In the genomic region with DNA sequence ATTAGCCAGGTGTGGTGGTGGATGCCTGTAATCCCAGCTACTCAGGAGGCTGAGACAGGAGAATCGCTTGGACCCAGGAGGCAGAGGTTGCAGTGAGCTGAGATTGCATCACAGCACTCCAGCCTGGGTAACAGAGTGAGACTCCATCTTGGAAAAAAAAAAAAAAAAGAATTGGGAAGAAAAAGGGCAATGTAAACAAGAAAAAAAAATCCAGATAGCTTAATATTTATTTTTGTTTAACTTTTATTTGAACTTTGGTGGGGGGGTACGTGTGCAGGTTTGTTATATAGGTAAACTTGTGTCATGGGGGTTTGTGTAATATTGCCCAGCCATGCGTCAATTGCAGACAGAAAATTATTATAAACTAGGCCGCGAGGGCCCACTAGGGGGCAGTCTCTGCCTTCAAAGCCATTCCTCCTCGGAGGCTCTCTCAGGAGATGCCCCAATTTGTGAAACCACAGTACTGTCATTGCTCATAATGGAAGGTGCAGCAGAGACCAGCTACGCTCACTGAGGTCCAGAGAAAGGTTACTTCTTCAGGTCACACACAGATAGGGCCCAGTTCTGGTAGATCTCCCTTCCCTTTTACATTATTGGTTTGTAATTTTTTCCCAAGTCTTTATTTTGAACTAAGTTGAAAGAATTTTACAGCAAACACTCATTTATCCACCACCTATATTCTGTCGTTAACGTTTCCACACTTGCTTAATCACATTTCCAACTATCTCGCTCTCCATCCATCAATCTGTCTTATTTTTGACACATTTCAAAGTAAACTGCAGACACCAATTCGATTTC, we compare ENCODE assay signal across 8 cellular contexts.
DNase-seq lines count a peak whose midpoint lies in the region; ATAC-seq and TF ChIP-seq lines count a peak whose summit lies in the region.

No MANE protein-coding gene starts in this region.

- no peaks in the 10 kb centered on the region for H3K36me3 Mint-ChIP-seq in glutamatergic neuron (ENCODE audit: unreplicated experiment)

- H3K4me2 ChIP-seq in KMS-11 = no peak overlapping the region

- POLR2A ChIA-PET in A673 (lab: Charles Lee; ENCODE audit: low non-redundant PET) = no interaction called here

- DNase-seq in A673 (ENCODE audit: low spot score) (peak; percentile 87), SJSA1 (ENCODE audit: low read depth in 1 of 2, low spot score in 2 of 2) (peak; percentile 52 to 58), glutamatergic neuron (peak; percentile 86), prostate gland (ENCODE audit: low spot score) (peak; percentile 44), uterus (no peak)
- peak; percentile 72 for DNase-seq in activated gamma-delta T cell treated with anti-CD3 and anti-CD28 coated beads, Interleukin-2, amount 50 U/mL, for 16 hours (ENCODE audit: low read depth)

- TF ChIP-seq CTCF in A673 (conservative IDR thresholded peaks at IDR 0.05; ENCODE audit: low read depth, low read length) = peak; percentile 86
- peak; percentile 91 for TF ChIP-seq CTCF in KMS-11 (conservative IDR thresholded peaks at IDR 0.05; ENCODE audit: low read depth, low read length)
- peak; percentile 91 for TF ChIP-seq CTCF in glutamatergic neuron (IDR thresholded peaks at IDR 0.05; ENCODE audit: partially characterized antibody, unreplicated experiment)
- TF ChIP-seq CTCF in prostate gland (IDR thresholded peaks at IDR 0.05) = peak in 3 of 4 experiments; percentile 52 to 72 (median 71)
- peak; percentile 22 to 38 (median 32) for TF ChIP-seq CTCF in uterus (IDR thresholded peaks at IDR 0.05)

- H3K27ac ChIP-seq in A673 (ENCODE audit: low read depth, low read length, poor library complexity, severe bottlenecking) (no peak overlapping the region), KMS-11 (no peak overlapping the region), SJSA1 (no peak overlapping the region), prostate gland (no peak overlapping the region), uterus (no peak overlapping the region)

- 39% methylated on average over 11 of the region's 11 CpGs for WGBS in prostate gland

- H3K4me1 ChIP-seq in A673 (ENCODE audit: insufficient read depth, low read length, poor library complexity, severe bottlenecking) (peaks cover 23% of the 10 kb centered on the region), KMS-11 (ENCODE audit: low read depth, poor library complexity, severe bottlenecking) (no peaks in the 10 kb centered on the region), SJSA1 (replicated peaks) (peaks cover 8% of the 10 kb centered on the region), prostate gland (replicated peaks) (no peaks in the 10 kb centered on the region), uterus (no peaks in the 10 kb centered on the region)

- peaks cover 5% of the 10 kb centered on the region for H3K4me1 Mint-ChIP-seq in glutamatergic neuron (ENCODE audit: low read depth, unreplicated experiment)

- BruUV-seq in A673 (replicated peaks; lab: Mats Ljungman, UMichigan) = TSS peak; percentile 6

- peak; percentile 72 for ATAC-seq in GM18519 (IDR thresholded peaks at IDR 0.05; ENCODE audit: low FRiP score, unreplicated experiment)

- H3K36me3 ChIP-seq in A673 (ENCODE audit: insufficient read depth, low read length, poor library complexity, severe bottlenecking) = peaks cover 21% of the 10 kb centered on the region
- no peaks in the 10 kb centered on the region for H3K36me3 ChIP-seq in KMS-11 (ENCODE audit: insufficient read depth)
- no peaks in the 10 kb centered on the region for H3K36me3 ChIP-seq in SJSA1
- H3K36me3 ChIP-seq in prostate gland = no peaks in the 10 kb centered on the region
- no peaks in the 10 kb centered on the region for H3K36me3 ChIP-seq in uterus

- no peaks in the 10 kb centered on the region for H3K27me3 Mint-ChIP-seq in glutamatergic neuron (ENCODE audit: unreplicated experiment)

- H3K27ac Mint-ChIP-seq in glutamatergic neuron (ENCODE audit: unreplicated experiment) = no peak overlapping the region

- H3K4me3 Mint-ChIP-seq in glutamatergic neuron (ENCODE audit: unreplicated experiment) = no peak overlapping the region

- H3K27me3 ChIP-seq in A673 (replicated peaks; ENCODE audit: insufficient read depth, low read depth, low read length, poor library complexity) = no peaks in the 10 kb centered on the region
- no peaks in the 10 kb centered on the region for H3K27me3 ChIP-seq in KMS-11 (ENCODE audit: insufficient read depth, low read depth)
- H3K27me3 ChIP-seq in SJSA1 (replicated peaks) = no peaks in the 10 kb centered on the region
- no peaks in the 10 kb centered on the region for H3K27me3 ChIP-seq in prostate gland (replicated peaks; ENCODE audit: insufficient read depth)
- H3K27me3 ChIP-seq in uterus = no peaks in the 10 kb centered on the region

- H3K79me2 ChIP-seq in KMS-11 (ENCODE audit: insufficient read depth, low read depth) = no peaks in the 10 kb centered on the region

- CTCF ChIA-PET in A673 (lab: Charles Lee) = interaction anchor here (0.6 to 3.1 kb wide), 9 partner anchors 20 to 475 kb away, joined by 3 to 14 read pairs (median 4); no protein-coding TSS in a partner anchor

- H3K9me3 ChIP-seq in A673 (ENCODE audit: low read depth, low read length, poor library complexity, severe bottlenecking) (no peaks in the 10 kb centered on the region), SJSA1 (replicated peaks) (no peaks in the 10 kb centered on the region), prostate gland (no peaks in the 10 kb centered on the region), uterus (no peaks in the 10 kb centered on the region)

- H2AFZ ChIP-seq in KMS-11 (ENCODE audit: low read depth) = no peak overlapping the region

- no peaks in the 10 kb centered on the region for H4K20me1 ChIP-seq in KMS-11 (ENCODE audit: insufficient read depth)

- intact Hi-C loops in A673 (cut with micrococcal nuclease; ENCODE audit: unreplicated experiment) = loop anchor here (2.0 to 5.0 kb wide), 3 partner anchors 211 to 457 kb away; no protein-coding TSS in a partner anchor
- intact Hi-C loops in prostate gland (cut with DNase I) = loop anchor here (10.0 kb wide), 1 partner anchor 213 kb away; the partner anchor contains the start of gene CACNG3
- intact Hi-C loops in uterus (cut with DNase I; ENCODE audit: low total_unique reads) = no loop called here

- TF ChIP-seq POLR2A in prostate gland (IDR thresholded peaks at IDR 0.05) (no peak), uterus (IDR thresholded peaks at IDR 0.05) (no peak)

- no peak overlapping the region for H3K9ac ChIP-seq in KMS-11

- H3K9me3 Mint-ChIP-seq in glutamatergic neuron (ENCODE audit: unreplicated experiment) = peaks cover 4% of the 10 kb centered on the region

- H3K4me3 ChIP-seq in A673 (ENCODE audit: low read depth, low read length, poor library complexity, severe bottlenecking) = no peak overlapping the region
- H3K4me3 ChIP-seq in KMS-11 (IDR thresholded peaks at IDR 0.05; ENCODE audit: insufficient read depth, low read depth, low read length) = no peak overlapping the region
- no peak overlapping the region for H3K4me3 ChIP-seq in SJSA1
- H3K4me3 ChIP-seq in prostate gland = no peak overlapping the region
- no peak overlapping the region for H3K4me3 ChIP-seq in uterus

Comparison
In these comparisons a context has a peak if more than half of its experiments do, and no peak if none do; other contexts are left out.
1. DNase-seq: peak in A673 (single experiment), SJSA1 (2 of 2), activated gamma-delta T cell treated with anti-CD3 and anti-CD28 coated beads, Interleukin-2, amount 50 U/mL, for 16 hours (single experiment), glutamatergic neuron (single experiment) and prostate gland (single experiment); none in uterus (0 of 2).
2. CTCF ChIP-seq: peak in every context shown above with its lines; median percentile 91 in KMS-11; 91 in glutamatergic neuron; 86 in A673; 71 in prostate gland; 32 in uterus.